In genomic region chr17:35094902-35095301, GRCh38 we compare ENCODE assay signal across 11 cellular contexts. TPM values are rescaled to one million over a fixed set of nuclear protein-coding genes. Genes with fewer than 3 reads are reported as not detected.
A peak's percentile ranks its signal among the peaks of the same experiment; 100 is the strongest.
DNase-seq lines count a peak whose midpoint lies in the region; ATAC-seq and TF ChIP-seq lines count a peak whose summit lies in the region.
"Had no signal": no experiment of that assay in that cellular context is flagged by ENCODE, and none has a peak within 500 bp of the region (broad histone marks: within the 10 kb centered on the region; RNA-seq: fewer than 3 reads in every experiment).

No MANE protein-coding gene starts in this region.

- H4K8ac ChIP-seq in IMR-90 (ENCODE audit: low read depth in 2 of 2, low read length in 2 of 2), result peak overlapping the region; percentile 33 to 77; a peak in 2 of 4 replicates

- H3K4me1 ChIP-seq in IMR-90 (ENCODE audit: control insufficient read depth, insufficient read depth, low read length), result 0 out of 2 replicates have a peak, but pooled peaks cover 2% of the 10 kb centered on the region
- peaks cover 0 to 11% of the 10 kb centered on the region in 2 donors for H3K4me1 ChIP-seq in left lung
- H3K4me1 ChIP-seq: adrenal gland, testis had no signal

- intact Hi-C loops in Calu3 (cut with micrococcal nuclease; ENCODE audit: unreplicated experiment) (no loop called here), IMR-90 (cut with micrococcal nuclease) (no loop called here), left lung (cut with DNase I) (no loop called here)

- H3K9ac ChIP-seq in IMR-90 (ENCODE audit: low read depth, low read length), result no peak overlapping the region

- H2AK9ac ChIP-seq in IMR-90 (replicated peaks; ENCODE audit: low read depth, low read length, poor library complexity), result peak overlapping the region; percentile 68

- no peaks in the 10 kb centered on the region for H3K4me1 Mint-ChIP-seq in Calu3 (ENCODE audit: low read depth, unreplicated experiment)

- no peak for TF ChIP-seq POLR2A in IMR-90 (IDR thresholded peaks at IDR 0.05; ENCODE audit: low read depth, low read length)

- peak overlapping the region; percentile 39; the same call in 1 of the 2 replicates for H3K18ac ChIP-seq in IMR-90 (ENCODE audit: low read depth, low read length)

- no peak overlapping the region for H4K5ac ChIP-seq in IMR-90 (ENCODE audit: low read depth, low read length)

- H3K4ac ChIP-seq in IMR-90 (ENCODE audit: low read depth, low read length), result peak overlapping the region; percentile 1; the same call in 1 of the 2 replicates

- no peak overlapping the region for H3K4me3 Mint-ChIP-seq in Calu3 (ENCODE audit: low read depth, unreplicated experiment)

- H3K27ac Mint-ChIP-seq in Calu3 (ENCODE audit: unreplicated experiment), result peak overlapping the region; percentile 17

- H2BK15ac ChIP-seq in IMR-90 (ENCODE audit: low read depth, low read length), result no peak overlapping the region

- H3K27me3 Mint-ChIP-seq in Calu3 (ENCODE audit: unreplicated experiment), result no peaks in the 10 kb centered on the region

- no peak overlapping the region for H3K56ac ChIP-seq in IMR-90 (ENCODE audit: extremely low read depth, insufficient read depth, low read length)

- ATAC-seq in IMR-90 (ENCODE audit: low read depth) (peak; percentile 94), left lung (peak; percentile 57), GM18520 (IDR thresholded peaks at IDR 0.05; ENCODE audit: unreplicated experiment) (no peak)

- H2BK5ac ChIP-seq in IMR-90 (ENCODE audit: low read depth, low read length, poor library complexity, severe bottlenecking), result no peak overlapping the region

- no peaks in the 10 kb centered on the region for H3K36me3 Mint-ChIP-seq in Calu3 (ENCODE audit: insufficient read depth, unreplicated experiment)

- no peak overlapping the region for H2AK5ac ChIP-seq in IMR-90 (ENCODE audit: low read depth, low read length)

- in situ Hi-C loops in IMR-90 (cut with MboI; ENCODE audit: low sequenced_read_pairs), result loop anchor here (5.0 kb wide), 1 partner anchor 98 kb away; no protein-coding TSS in a partner anchor
- in situ Hi-C loops in brain microvascular endothelial cell (cut with HindIII; ENCODE audit: low pct_ligation_motif_present, low sequenced_read_pairs), result no loop called here

- peaks cover 7% of the 10 kb centered on the region; the same call in 1 of the 2 replicates for H3K36me3 ChIP-seq in IMR-90 (ENCODE audit: control insufficient read depth, insufficient read depth, low read length)
- no peaks in the 10 kb centered on the region for H3K36me3 ChIP-seq in brain microvascular endothelial cell (replicated peaks)
- peaks cover 0 to 11% of the 10 kb centered on the region in 2 donors for H3K36me3 ChIP-seq in left lung
- H3K36me3 ChIP-seq: adrenal gland had no signal

- H3K79me1 ChIP-seq in IMR-90 (ENCODE audit: low read depth in 1 of 2, low read length in 2 of 2), result 0 out of 4 replicates have a peak, but pooled peaks cover 0 to under 1% of the 10 kb centered on the region in 2 experiments

- no peak overlapping the region for H2BK120ac ChIP-seq in IMR-90 (ENCODE audit: low read depth, low read length)

- no peaks in the 10 kb centered on the region for H3K27me3 ChIP-seq in IMR-90 (ENCODE audit: control insufficient read depth, insufficient read depth, low read length)
- H3K27me3 ChIP-seq in brain microvascular endothelial cell (replicated peaks), result no peaks in the 10 kb centered on the region
- no peaks in the 10 kb centered on the region for H3K27me3 ChIP-seq in left lung
- H3K27me3 ChIP-seq: adrenal gland, testis had no signal

- H3K9me3 Mint-ChIP-seq in Calu3 (ENCODE audit: low read depth, unreplicated experiment), result no peaks in the 10 kb centered on the region

- H3K9me1 ChIP-seq in IMR-90 (ENCODE audit: insufficient read depth, low read length), result peaks cover 1% of the 10 kb centered on the region

- peak; percentile 30 for DNase-seq in Calu3
- DNase-seq in IMR-90, result peak; percentile 93
- peak; percentile 81 for DNase-seq in brain microvascular endothelial cell
- DNase-seq in left lung, result no peak
- no peak for DNase-seq in NK-92 (lab: John Stamatoyannopoulos, UW; ENCODE audit: unreplicated experiment)
- DNase-seq in iPS-NIHi11 (ENCODE audit: low spot score), result no peak
- DNase-seq: activated CD4-positive, alpha-beta T cell treated with anti-CD3 and anti-CD28 coated beads, Interleukin-2, amount 50 U/mL, for 1 hour; NCI-H2029; testis had no signal

- POLR2A ChIA-PET in IMR-90 (lab: Charles Lee; ENCODE audit: unreplicated experiment), result no interaction called here

- peak overlapping the region; percentile 38 for H2AFZ ChIP-seq in IMR-90 (replicated peaks; ENCODE audit: low read length, poor library complexity)

- no peak for TF ChIP-seq RAD21 in IMR-90 (IDR thresholded peaks at IDR 0.05; ENCODE audit: low read length)

- H4K20me1 ChIP-seq in IMR-90 (ENCODE audit: insufficient read depth, low read length), result no peaks in the 10 kb centered on the region

- TF ChIP-seq CTCF in Calu3 (IDR thresholded peaks at IDR 0.05; ENCODE audit: unreplicated experiment), result no peak
- TF ChIP-seq CTCF in IMR-90 (conservative IDR thresholded peaks at IDR 0.05; ENCODE audit: low read depth, low read length), result no peak
- no peak for TF ChIP-seq CTCF in brain microvascular endothelial cell (IDR thresholded peaks at IDR 0.05; ENCODE audit: low read depth, low read length, missing control alignments)
- no peak for TF ChIP-seq CTCF in left lung (IDR thresholded peaks at IDR 0.05)

- H3K14ac ChIP-seq in IMR-90 (replicated peaks; ENCODE audit: low read depth, low read length), result 0 out of 2 replicates have a peak overlapping the region, but pooled peaks have one; percentile 67

- dilution Hi-C loops in IMR-90 (cut with HindIII; ENCODE audit: low sequenced_read_pairs, unreplicated experiment), result no loop called here

- CTCF ChIA-PET in Calu3 (lab: Charles Lee) (interaction anchor here (1.0 to 2.0 kb wide), 2 partner anchors 13 to 24 kb away, joined by 3 to 4 read pairs; no protein-coding TSS in a partner anchor), IMR-90 (lab: Yijun Ruan, JAX) (no interaction called here)

- H3K23ac ChIP-seq in IMR-90 (ENCODE audit: low read depth, low read length), result no peak overlapping the region

- no CpG with 5 or more reads among the region's 2 CpGs for WGBS in IMR-90 (ENCODE audit: extremely low coverage in 2 of 2, insufficient read length in 1 of 2), 2 experiments

- no peak overlapping the region for H3K27ac ChIP-seq in IMR-90 (ENCODE audit: insufficient read depth, low read length)
- H3K27ac ChIP-seq in brain microvascular endothelial cell, result peak overlapping the region; percentile 12
- H3K27ac ChIP-seq in left lung, result no peak overlapping the region
- H3K27ac ChIP-seq: adrenal gland, testis had no signal

- H3K4me3 ChIP-seq in IMR-90 (ENCODE audit: insufficient read depth, low read depth, low read length) (no peak overlapping the region), brain microvascular endothelial cell (ENCODE audit: low read depth, low read length) (no peak overlapping the region), left lung (no peak overlapping the region)
- H3K4me3 ChIP-seq: adrenal gland, testis had no signal

- H3K4me2 ChIP-seq in IMR-90 (ENCODE audit: low read depth, low read length), result no peak overlapping the region

- no peak overlapping the region for H2BK20ac ChIP-seq in IMR-90 (ENCODE audit: low read depth, low read length)

- peak overlapping the region; percentile 7; the same call in 1 of the 2 replicates for H4K91ac ChIP-seq in IMR-90 (ENCODE audit: insufficient read depth, low read depth, low read length)

- BruUV-seq in Calu3 (replicated peaks; lab: Mats Ljungman, UMichigan) (no TSS peak), IMR-90 (replicated peaks; lab: Mats Ljungman, UMichigan) (no TSS peak)

- H3K9me3 ChIP-seq in IMR-90 (ENCODE audit: control insufficient read depth, insufficient read depth, low read length) (no peaks in the 10 kb centered on the region), left lung (no peaks in the 10 kb centered on the region)
- H3K9me3 ChIP-seq: adrenal gland, testis had no signal

TF ChIP-seq in IMR-90, 13 proteins besides CTCF, POLR2A, EP300 and RAD21:
- peak; percentile 98 for TF ChIP-seq CEBPB (IDR thresholded peaks at IDR 0.05; ENCODE audit: low read depth, low read length)
- no peak for TF ChIP-seq MXI1 (IDR thresholded peaks at IDR 0.05; ENCODE audit: borderline replicate concordance, low read depth, low read length)

RNA-seq across cellular contexts. Expression of gene RAD51D, which starts 24.8 kb away (rescaled TPM):
- total RNA-seq in Calu3 (2022) (16.8 and 17.1 TPM in 2 replicates), IMR-90 (2012; rRNA removed) (9.7 and 12.7 TPM in 2 replicates), left lung (10 to 100 TPM; 13.6 to 20.8 TPM)
- polyA plus RNA-seq in IMR-90 (2012; rRNA removed), result 8.8 and 10.8 TPM in 2 replicates
- 8.1 and 11.1 TPM in 2 replicates for polyA plus RNA-seq in IMR-90 (2012; cell fraction: cytosol; rRNA removed)
- 15.5 and 17.2 TPM in 2 replicates for polyA plus RNA-seq in IMR-90 (2012; cell fraction: nucleus; rRNA removed; ENCODE audit: low replicate concordance)

RNA-seq across cellular contexts. Expression of gene FNDC8, which starts 26.5 kb away (rescaled TPM):
- total RNA-seq in Calu3 (2022), result not detected in 2 replicates
- not detected in 2 replicates for total RNA-seq in IMR-90 (2012; rRNA removed)
- polyA plus RNA-seq in IMR-90 (2012; rRNA removed), result not detected in 2 replicates
- not detected in 2 replicates for polyA plus RNA-seq in IMR-90 (2012; cell fraction: cytosol; rRNA removed)
- polyA plus RNA-seq in IMR-90 (2012; cell fraction: nucleus; rRNA removed; ENCODE audit: low replicate concordance), result not detected in 2 replicates
- total RNA-seq in left lung, result not detected
- total RNA-seq: adrenal gland had no signal
- polyA plus RNA-seq: adrenal gland had no signal

RNA-seq across cellular contexts. Expression of gene RFFL, which starts 31.4 kb away (rescaled TPM):
- 29.2 and 35.8 TPM in 2 replicates for total RNA-seq in Calu3 (2022)
- total RNA-seq in IMR-90 (2012; rRNA removed), result 19.2 and 20.8 TPM in 2 replicates
- polyA plus RNA-seq in IMR-90 (2012; rRNA removed), result 9.9 and 11.6 TPM in 2 replicates
- polyA plus RNA-seq in IMR-90 (2012; cell fraction: cytosol; rRNA removed), result 6.0 and 9.6 TPM in 2 replicates
- 9.5 and 13.1 TPM in 2 replicates for polyA plus RNA-seq in IMR-90 (2012; cell fraction: nucleus; rRNA removed; ENCODE audit: low replicate concordance)
- total RNA-seq in left lung, result 10 to 100 TPM; 22.2 to 42.0 TPM

RNA-seq across cellular contexts. Expression of gene NLE1, which starts 47.2 kb away (rescaled TPM):
- 30.0 and 33.1 TPM in 2 replicates for total RNA-seq in Calu3 (2022)
- 23.7 and 24.4 TPM in 2 replicates for total RNA-seq in IMR-90 (2012; rRNA removed)
- polyA plus RNA-seq in IMR-90 (2012; rRNA removed), result 18.0 and 18.6 TPM in 2 replicates
- polyA plus RNA-seq in IMR-90 (2012; cell fraction: cytosol; rRNA removed), result 17.3 and 19.2 TPM in 2 replicates
- polyA plus RNA-seq in IMR-90 (2012; cell fraction: nucleus; rRNA removed; ENCODE audit: low replicate concordance), result 19.9 and 38.3 TPM in 2 replicates
- total RNA-seq in left lung, result 10 to 100 TPM in 1 of 2 donors, 1 to 10 TPM in 1; 8.7 to 15.3 TPM

RNA-seq across cellular contexts. Expression of gene UNC45B, which starts 52.7 kb away (rescaled TPM):
- not detected in 2 replicates for total RNA-seq in Calu3 (2022)
- not detected in 2 replicates for total RNA-seq in IMR-90 (2012; rRNA removed)
- not detected in 2 replicates for polyA plus RNA-seq in IMR-90 (2012; rRNA removed)
- polyA plus RNA-seq in IMR-90 (2012; cell fraction: cytosol; rRNA removed), result not detected in 2 replicates
- not detected in 2 replicates for polyA plus RNA-seq in IMR-90 (2012; cell fraction: nucleus; rRNA removed; ENCODE audit: low replicate concordance)
- under 1 TPM; 0.20 to 0.65 TPM for total RNA-seq in left lung

Comparison
In these comparisons a context has a peak if more than half of its experiments do, and no peak if none do; other contexts are left out.
1. DNase-seq: peak in Calu3 (single experiment), IMR-90 (single experiment) and brain microvascular endothelial cell (single experiment); none in left lung (0 of 2), NK-92 (single experiment) and iPS-NIHi11 (single experiment).